ENCODE assay signal across 8 cellular contexts in genomic region chr17:78748730-78749317, GRCh38.
DNase-seq lines count a peak whose midpoint lies in the region; ATAC-seq, FAIRE-seq and TF ChIP-seq lines count a peak whose summit lies in the region.

No MANE protein-coding gene starts in this region.

- DNase-seq in AG08395 (ENCODE audit: low spot score) (peak; percentile 56), H54 (ENCODE audit: insufficient read length, low spot score) (peak; percentile 26), SIG-M5 (lab: John Stamatoyannopoulos, UW) (peak; percentile 95), iris pigment epithelial cell (ENCODE audit: low read depth) (peak; percentile 39), LoVo (ENCODE audit: low spot score) (no peak)
- DNase-seq in activated naive CD4-positive, alpha-beta T cell treated with anti-CD3 and anti-CD28 coated beads, Interleukin-2, amount 50 U/mL, for 16 hours, result peak; percentile 61
- peak; percentile 49 to 60 for DNase-seq in stimulated activated CD8-positive, alpha-beta memory T cell treated with anti-CD3 and anti-CD28 coated beads, Interleukin-2, amount 100 ng/mL, for 48 hours (ENCODE audit: low read depth in 2 of 2)

- peak; percentile 73 for FAIRE-seq in H54 (lab: Jason Lieb, UNC)

- TF ChIP-seq POLR2A in H54 (IDR thresholded peaks at IDR 0.05; ENCODE audit: low read depth, low read length), result no peak

- no peak for ATAC-seq in HG02973 (IDR thresholded peaks at IDR 0.05; ENCODE audit: unreplicated experiment)
